In the genomic region with DNA sequence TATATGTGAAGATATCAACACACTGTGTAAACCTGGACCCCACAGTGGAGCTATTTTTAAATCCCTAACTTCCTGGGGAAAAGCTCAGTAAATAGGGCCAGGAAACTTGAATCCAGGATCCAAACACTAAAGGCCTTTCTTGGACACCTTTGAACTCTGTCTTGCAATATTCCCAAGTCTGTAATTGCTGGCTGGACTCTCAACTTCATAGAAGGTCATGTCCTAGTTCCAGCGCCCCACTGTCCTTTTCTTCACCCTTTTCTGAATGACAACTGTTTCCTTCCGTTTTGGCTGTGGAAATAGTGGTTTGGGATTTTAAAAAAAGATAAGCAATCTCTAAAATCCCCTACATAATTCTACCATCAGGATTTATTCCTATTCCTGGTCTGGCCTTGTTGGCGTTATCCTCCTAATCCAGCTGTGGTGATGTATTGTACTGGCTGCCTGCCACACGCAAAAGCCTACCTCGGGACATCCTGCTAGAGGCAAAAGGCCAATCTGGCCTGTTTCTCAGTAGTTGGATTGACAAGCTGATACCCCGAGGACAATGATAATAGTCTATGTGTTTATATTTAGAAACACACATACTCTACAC, we compare ENCODE assay signal across 12 cellular contexts.
DNase-seq lines count a peak whose midpoint lies in the region; ATAC-seq and TF ChIP-seq lines count a peak whose summit lies in the region.
"Had no signal": no experiment of that assay in that cellular context is flagged by ENCODE, and none has a peak within 500 bp of the region (broad histone marks: within the 10 kb centered on the region; RNA-seq: fewer than 3 reads in every experiment).

No MANE protein-coding gene starts in this region.

- H3K36me3 ChIP-seq in GM23338 (ENCODE audit: insufficient read depth) (no peaks in the 10 kb centered on the region), body of pancreas (replicated peaks in 1 of 2; ENCODE audit: insufficient read depth in 1 of 2, low read depth in 2 of 2) (no peaks in the 10 kb centered on the region), left ventricle myocardium inferior (no peaks in the 10 kb centered on the region)

- no peaks in the 10 kb centered on the region for H3F3A ChIP-seq in GM23338 (replicated peaks; ENCODE audit: low read depth)

- H3K27me3 ChIP-seq in GM23338 (ENCODE audit: insufficient read depth): no peaks in the 10 kb centered on the region
- H3K27me3 ChIP-seq in body of pancreas: no peaks in the 10 kb centered on the region
- no peaks in the 10 kb centered on the region for H3K27me3 ChIP-seq in left ventricle myocardium inferior (ENCODE audit: low read depth)

- intact Hi-C loops in body of pancreas (cut with DNase I) (no loop called here), left ventricle myocardium inferior (cut with micrococcal nuclease) (no loop called here), sciatic nerve (cut with DNase I) (no loop called here)

- H3K4me3 ChIP-seq in GM23338 (no peak overlapping the region), body of pancreas (no peak overlapping the region), left ventricle myocardium inferior (no peak overlapping the region)

- H3K9me2 ChIP-seq in GM23338 (ENCODE audit: insufficient read depth): no peaks in the 10 kb centered on the region; the same call in 1 of the 2 replicates

- H3K79me2 ChIP-seq in GM23338 (replicated peaks; ENCODE audit: insufficient read depth): no peaks in the 10 kb centered on the region

- H3K9me3 ChIP-seq in body of pancreas (no peaks in the 10 kb centered on the region), left ventricle myocardium inferior (replicated peaks) (no peaks in the 10 kb centered on the region)

- no peak overlapping the region for H3K27ac Mint-ChIP-seq in GM23338
- H3K27ac Mint-ChIP-seq: CD8-positive, alpha-beta T cell had no signal

- H3K36me3 Mint-ChIP-seq in GM23338 (ENCODE audit: low read depth): no peaks in the 10 kb centered on the region
- H3K36me3 Mint-ChIP-seq: CD8-positive, alpha-beta T cell had no signal

- H3K4me1 ChIP-seq in GM23338 (ENCODE audit: insufficient read depth) (no peaks in the 10 kb centered on the region), body of pancreas (no peaks in the 10 kb centered on the region), left ventricle myocardium inferior (peaks cover 38% of the 10 kb centered on the region)

- no peaks in the 10 kb centered on the region for H3K9me3 Mint-ChIP-seq in GM23338

- no peak overlapping the region for H3K27ac ChIP-seq in GM23338 (ENCODE audit: low read depth)
- no peak overlapping the region for H3K27ac ChIP-seq in body of pancreas
- H3K27ac ChIP-seq in left ventricle myocardium inferior (replicated peaks): peak overlapping the region; percentile 50

- no peak for TF ChIP-seq POLR2A in body of pancreas (IDR thresholded peaks at IDR 0.05)

- no peak for DNase-seq in GM23338 (ENCODE audit: low spot score)
- peak in 2 of 4 donors; percentile 3 to 10 for DNase-seq in body of pancreas
- peak; percentile 76 for DNase-seq in left ventricle myocardium inferior
- DNase-seq in sciatic nerve (ENCODE audit: low spot score): peak; percentile 61
- DNase-seq in GM10266 (ENCODE audit: extremely low spot score): no peak
- DNase-seq in NCI-H345 treated with DMSO at 0.1 percent for 48 hours (lab: John Stamatoyannopoulos, UW; ENCODE audit: unreplicated experiment): no peak
- DNase-seq: CD8-positive, alpha-beta T cell; NCI-H226; T-helper 1 cell had no signal

- H3K4me1 Mint-ChIP-seq in GM23338: 0 out of 3 replicates have a peak, but pooled peaks cover 2% of the 10 kb centered on the region

- TF ChIP-seq CTCF in GM23338 (conservative IDR thresholded peaks at IDR 0.05; ENCODE audit: low read depth in 2 of 2): no peak
- TF ChIP-seq CTCF in body of pancreas (IDR thresholded peaks at IDR 0.05): no peak
- no peak for TF ChIP-seq CTCF in left ventricle myocardium inferior (IDR thresholded peaks at IDR 0.05; ENCODE audit: borderline replicate concordance)
- no peak for TF ChIP-seq CTCF in GM10266 (IDR thresholded peaks at IDR 0.05; ENCODE audit: control insufficient read depth, insufficient read depth, low read depth, missing control alignments)

- no peaks in the 10 kb centered on the region for H3K27me3 Mint-ChIP-seq in GM23338 (ENCODE audit: insufficient read depth, low read depth, poor library complexity)

- no peak overlapping the region for H3K4me3 Mint-ChIP-seq in GM23338
- H3K4me3 Mint-ChIP-seq: CD8-positive, alpha-beta T cell had no signal

- H4K20me1 ChIP-seq in GM23338 (replicated peaks; ENCODE audit: insufficient read depth): no peaks in the 10 kb centered on the region

- WGBS in body of pancreas, 2 donors: 59 to 60% methylated on average over 6 of the region's 6 CpGs

- ATAC-seq in GM23338 (no peak), body of pancreas (peak; percentile 30), sciatic nerve (peak; percentile 89), GM18520 (IDR thresholded peaks at IDR 0.05; ENCODE audit: unreplicated experiment) (no peak), HG03039 (IDR thresholded peaks at IDR 0.05; ENCODE audit: unreplicated experiment) (no peak)
- ATAC-seq: activated CD4-positive, CD25-positive, alpha-beta regulatory T cell treated with anti-CD3 and anti-CD28 coated beads, Interleukin-2, amount 50 U/mL, for 24 hours; CD8-positive, alpha-beta T cell had no signal

- 0 out of 2 replicates have a peak overlapping the region, but pooled peaks have one; percentile 57 for H2AFZ ChIP-seq in GM23338

- H3K4me2 ChIP-seq in GM23338: no peak overlapping the region

TF ChIP-seq in GM23338, 12 proteins besides CTCF, POLR2A, EP300 and RAD21 (continues in another document):
- TF ChIP-seq, protein P1, sequence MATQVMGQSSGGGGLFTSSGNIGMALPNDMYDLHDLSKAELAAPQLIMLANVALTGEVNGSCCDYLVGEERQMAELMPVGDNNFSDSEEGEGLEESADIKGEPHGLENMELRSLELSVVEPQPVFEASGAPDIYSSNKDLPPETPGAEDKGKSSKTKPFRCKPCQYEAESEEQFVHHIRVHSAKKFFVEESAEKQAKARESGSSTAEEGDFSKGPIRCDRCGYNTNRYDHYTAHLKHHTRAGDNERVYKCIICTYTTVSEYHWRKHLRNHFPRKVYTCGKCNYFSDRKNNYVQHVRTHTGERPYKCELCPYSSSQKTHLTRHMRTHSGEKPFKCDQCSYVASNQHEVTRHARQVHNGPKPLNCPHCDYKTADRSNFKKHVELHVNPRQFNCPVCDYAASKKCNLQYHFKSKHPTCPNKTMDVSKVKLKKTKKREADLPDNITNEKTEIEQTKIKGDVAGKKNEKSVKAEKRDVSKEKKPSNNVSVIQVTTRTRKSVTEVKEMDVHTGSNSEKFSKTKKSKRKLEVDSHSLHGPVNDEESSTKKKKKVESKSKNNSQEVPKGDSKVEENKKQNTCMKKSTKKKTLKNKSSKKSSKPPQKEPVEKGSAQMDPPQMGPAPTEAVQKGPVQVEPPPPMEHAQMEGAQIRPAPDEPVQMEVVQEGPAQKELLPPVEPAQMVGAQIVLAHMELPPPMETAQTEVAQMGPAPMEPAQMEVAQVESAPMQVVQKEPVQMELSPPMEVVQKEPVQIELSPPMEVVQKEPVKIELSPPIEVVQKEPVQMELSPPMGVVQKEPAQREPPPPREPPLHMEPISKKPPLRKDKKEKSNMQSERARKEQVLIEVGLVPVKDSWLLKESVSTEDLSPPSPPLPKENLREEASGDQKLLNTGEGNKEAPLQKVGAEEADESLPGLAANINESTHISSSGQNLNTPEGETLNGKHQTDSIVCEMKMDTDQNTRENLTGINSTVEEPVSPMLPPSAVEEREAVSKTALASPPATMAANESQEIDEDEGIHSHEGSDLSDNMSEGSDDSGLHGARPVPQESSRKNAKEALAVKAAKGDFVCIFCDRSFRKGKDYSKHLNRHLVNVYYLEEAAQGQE (IDR thresholded peaks at IDR 0.05; ENCODE audit: unreplicated experiment): no peak
- TF ChIP-seq CREB1 (CRISPR knock-in tag; IDR thresholded peaks at IDR 0.05; ENCODE audit: low read depth) (no peak), NANOG (IDR thresholded peaks at IDR 0.05; ENCODE audit: borderline replicate concordance) (no peak), ZNF114 (CRISPR knock-in tag; IDR thresholded peaks at IDR 0.05) (no peak), EZH2phosphoT487 (IDR thresholded peaks at IDR 0.05; ENCODE audit: unreplicated experiment) (no peak), ZNF331 (CRISPR knock-in tag; IDR thresholded peaks at IDR 0.05; ENCODE audit: low read depth) (no peak), JUNB (IDR thresholded peaks at IDR 0.05; ENCODE audit: unreplicated experiment) (no peak), ETS1 (IDR thresholded peaks at IDR 0.05) (no peak), STAT1 (IDR thresholded peaks at IDR 0.05; ENCODE audit: unreplicated experiment) (no peak), POLR2AphosphoS5 (IDR thresholded peaks at IDR 0.05; ENCODE audit: low read depth) (no peak), EZH2 (IDR thresholded peaks at IDR 0.05; ENCODE audit: low read depth, unreplicated experiment) (no peak)

Comparison
In these comparisons a context has a peak if more than half of its experiments do, and no peak if none do; other contexts are left out.
1. ATAC-seq: peak in body of pancreas (single experiment) and sciatic nerve (single experiment); none in GM23338 (single experiment), GM18520 (single experiment) and HG03039 (single experiment).
2. DNase-seq: peak in left ventricle myocardium inferior (single experiment) and sciatic nerve (single experiment); none in GM23338 (single experiment), GM10266 (single experiment) and NCI-H345 treated with DMSO at 0.1 percent for 48 hours (single experiment).